In the genomic region with DNA sequence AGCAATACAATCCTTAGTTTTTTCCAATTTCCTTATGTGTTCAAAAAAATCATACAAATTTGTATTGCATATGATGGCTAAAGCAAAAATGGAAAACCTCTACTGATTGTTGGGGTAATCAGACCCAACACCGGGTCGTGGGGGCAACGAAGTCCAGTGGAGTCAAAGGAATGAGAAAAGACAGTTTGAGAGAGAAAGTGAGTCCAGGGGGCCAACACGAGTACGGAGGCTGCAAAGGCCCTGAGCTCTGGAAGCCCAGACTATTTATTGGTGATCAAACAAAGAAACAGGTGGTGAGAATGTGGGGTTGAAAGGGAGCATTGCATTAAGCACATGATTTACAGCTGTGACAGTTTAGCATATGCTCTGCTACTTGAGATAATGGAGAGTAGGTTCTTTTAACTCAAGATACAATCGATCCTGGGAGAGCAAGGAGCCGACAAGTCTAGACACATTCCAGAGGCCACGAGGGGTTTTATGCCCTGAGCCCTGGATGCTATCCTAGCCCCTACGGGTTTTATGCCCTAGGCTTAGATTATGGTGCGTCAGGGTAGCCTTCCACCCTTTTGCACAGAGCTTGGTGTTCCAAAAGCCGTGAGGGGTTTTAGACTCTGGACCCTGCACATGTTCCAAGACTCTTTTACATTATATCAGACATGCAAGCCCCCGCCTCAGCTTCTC, we compare ENCODE assay signal across 12 cellular contexts. TPM values are rescaled to one million over a fixed set of nuclear protein-coding genes. Genes with fewer than 3 reads are reported as not detected.
DNase-seq lines count a peak whose midpoint lies in the region; ATAC-seq and TF ChIP-seq lines count a peak whose summit lies in the region.
"Not testable (repeated sequence)": the region's sequence is repeated elsewhere in the genome, so short reads cannot be mapped to it uniquely, and the experiment has no call there.
"Had no signal": no experiment of that assay in that cellular context is flagged by ENCODE, and none has a peak within 500 bp of the region (broad histone marks: within the 10 kb centered on the region; RNA-seq: fewer than 3 reads in every experiment).

No MANE protein-coding gene starts in this region.

- POLR2A ChIA-PET in WTC11 (lab: Charles Lee), result not testable (repeated sequence)

- 0 out of 2 replicates have a peak overlapping the region, but pooled peaks have one; percentile 21 for H3K27ac Mint-ChIP-seq in WTC11

- not testable (repeated sequence) for H3K4me1 ChIP-seq in mesendoderm (ENCODE audit: control insufficient read depth, low read depth, low read length)

- not testable (repeated sequence) for H3K4me3 Mint-ChIP-seq in WTC11

- not testable (repeated sequence) for H2AK5ac ChIP-seq in mesendoderm (ENCODE audit: low read length)

- not testable (repeated sequence) for H3K4me3 ChIP-seq in mesendoderm (ENCODE audit: low read length)

- H3K79me1 ChIP-seq in mesendoderm (ENCODE audit: low read length), result not testable (repeated sequence)

- H3K27me3 ChIP-seq in mesendoderm (ENCODE audit: insufficient read depth, low read length, poor library complexity), result not testable (repeated sequence)

- H3K4me2 ChIP-seq in mesendoderm (ENCODE audit: low read length), result not testable (repeated sequence)

- not testable (repeated sequence) for H3K9me3 Mint-ChIP-seq in WTC11

- not testable (repeated sequence) for H3K4ac ChIP-seq in mesendoderm (ENCODE audit: low read depth, low read length)

- not testable (repeated sequence) for H3K27ac ChIP-seq in mesendoderm (ENCODE audit: low read depth, low read length)

- H2BK120ac ChIP-seq in mesendoderm (ENCODE audit: low read depth, low read length), result not testable (repeated sequence)

- not testable (repeated sequence) for H3K18ac ChIP-seq in mesendoderm (ENCODE audit: low read length)

- H3K56ac ChIP-seq in mesendoderm (ENCODE audit: low read length), result not testable (repeated sequence)

- H2BK15ac ChIP-seq in mesendoderm (replicated peaks; ENCODE audit: low read depth), result not testable (repeated sequence)

- not testable (repeated sequence) for H3K27me3 Mint-ChIP-seq in WTC11 (ENCODE audit: low read depth)

- not testable (repeated sequence) for H3K23ac ChIP-seq in mesendoderm (ENCODE audit: low read length)

- H3K36me3 ChIP-seq in mesendoderm (ENCODE audit: control insufficient read depth, insufficient read depth, low read length), result not testable (repeated sequence)

- not testable (repeated sequence) for H2BK5ac ChIP-seq in mesendoderm (ENCODE audit: low read length)

- H3K36me3 Mint-ChIP-seq in WTC11, result not testable (repeated sequence)

- CTCF ChIA-PET in WTC11 (lab: Charles Lee), result interaction anchor here (1.1 kb wide), 1 partner anchor 95 kb away, joined by 3 read pairs; no protein-coding TSS in a partner anchor

- not testable (repeated sequence) for H3K79me2 ChIP-seq in mesendoderm (ENCODE audit: control insufficient read depth, insufficient read depth, low read length)

- not testable (repeated sequence) for H3K4me1 Mint-ChIP-seq in WTC11

- H3K9ac ChIP-seq in mesendoderm (ENCODE audit: low read length), result not testable (repeated sequence)

- WGBS in mesendoderm (ENCODE audit: extremely low coverage, insufficient coverage, low lambda C conversion rate), result no CpG with 5 or more reads among the region's 12 CpGs

- not testable (repeated sequence) for ATAC-seq in WTC11

- peak; percentile 50 for DNase-seq in DMS153 treated with DMSO at 0.1 percent for 48 hours (lab: John Stamatoyannopoulos, UW; ENCODE audit: unreplicated experiment)
- DNase-seq in NCI-H1092 treated with DMSO at 0.1 percent for 48 hours (lab: John Stamatoyannopoulos, UW), result peak; percentile 22
- peak; percentile 1 for DNase-seq in NCI-H2081 treated with DMSO at 0.1 percent for 48 hours (lab: John Stamatoyannopoulos, UW)
- DNase-seq in NCI-H345 treated with DMSO at 0.1 percent for 48 hours (lab: John Stamatoyannopoulos, UW; ENCODE audit: unreplicated experiment), result peak; percentile 16
- DNase-seq in NCI-H82 treated with DMSO at 0.1 percent for 48 hours (lab: John Stamatoyannopoulos, UW; ENCODE audit: unreplicated experiment), result peak; percentile 85
- DNase-seq in WTC11 (ENCODE audit: low spot score), result not testable (repeated sequence)
- DNase-seq in mesendoderm, result peak; percentile 65
- DNase-seq in retina, result peak; percentile 21

- not testable (repeated sequence) for TF ChIP-seq CTCF in WTC11 (IDR thresholded peaks at IDR 0.05)

- not testable (repeated sequence) for H4K8ac ChIP-seq in mesendoderm (ENCODE audit: low read depth, low read length)

- not testable (repeated sequence) for H4K5ac ChIP-seq in mesendoderm (ENCODE audit: low read length)

RNA-seq across cellular contexts. Expression of a gene that starts 16.4 kb away (rescaled TPM):
- total RNA-seq in WTC11 (2021), result not detected in 3 replicates
- not detected for polyA plus RNA-seq in mesendoderm (2013, experiment 1 of 2)
- not detected for polyA plus RNA-seq in mesendoderm (2013, experiment 2 of 2)
- total RNA-seq: HT-29, IMR-90 had no signal
- polyA plus RNA-seq: CD14-positive monocyte, IMR-90, SK-N-SH had no signal

RNA-seq across cellular contexts. Expression of a gene that starts 44.2 kb away (rescaled TPM):
- total RNA-seq in WTC11 (2021), result not detected in 3 replicates
- polyA plus RNA-seq in mesendoderm (2013, experiment 1 of 2), result not detected
- polyA plus RNA-seq in mesendoderm (2013, experiment 2 of 2), result not detected
- total RNA-seq: HT-29, IMR-90 had no signal
- polyA plus RNA-seq: CD14-positive monocyte, IMR-90, SK-N-SH had no signal

RNA-seq across cellular contexts. Expression of a gene that starts 49.6 kb away (rescaled TPM):
- 0.21 to 0.42 TPM (median 0.34 TPM) in 3 replicates for total RNA-seq in WTC11 (2021)
- not detected for polyA plus RNA-seq in mesendoderm (2013, experiment 1 of 2)
- polyA plus RNA-seq in mesendoderm (2013, experiment 2 of 2), result not detected
- total RNA-seq: HT-29, IMR-90 had no signal
- polyA plus RNA-seq: CD14-positive monocyte, IMR-90, SK-N-SH had no signal
